Comparison of ENCODE assay signal across 17 cellular contexts in genomic region chr9:112550531-112550930, GRCh38.
"Had no signal": no experiment of that assay in that cellular context is flagged by ENCODE, and none has a peak within 500 bp of the region (broad histone marks: within the 10 kb centered on the region; RNA-seq: fewer than 3 reads in every experiment).

No MANE protein-coding gene starts in this region.

- H3K27ac ChIP-seq: gastroesophageal sphincter, SJSA1, tibial nerve had no signal

- DNase-seq: activated CD4-positive, alpha-beta memory T cell treated with anti-CD3 and anti-CD28 coated beads for 36 hours; activated CD4-positive, alpha-beta T cell treated with anti-CD3 and anti-CD28 coated beads for 1 hour; activated gamma-delta T cell treated with Interleukin-2 at 50 U/mL for 16 hours; activated naive CD8-positive, alpha-beta T cell treated with anti-CD3 and anti-CD28 coated beads, Interleukin-2, amount 10 ng/mL, durations not matched to agents 7 days and 5 days; activated T-cell treated with anti-CD3 and anti-CD28 coated beads, Interleukin-2, amount 50 U/mL, for 48 hours; anterior cingulate cortex; hypothalamus; immature natural killer cell; left ventricle myocardium inferior; posterior cingulate gyrus; right cardiac atrium; T-helper 9 cell had no signal

- H3K27ac Mint-ChIP-seq: activated CD4-positive, alpha-beta memory T cell treated with anti-CD3 and anti-CD28 coated beads for 36 hours; activated naive CD8-positive, alpha-beta T cell treated with anti-CD3 and anti-CD28 coated beads, Interleukin-2, amount 10 ng/mL, durations not matched to agents 7 days and 5 days; stimulated activated memory B cell treated with anti-CD40 and anti-IgM and Interleukin-4, amounts not matched to agents 10 μg/mL and 1 μg/mL and 100 μg/mL, for 72 hours had no signal

- H3K9me3 ChIP-seq: gastroesophageal sphincter, left ventricle myocardium inferior, SJSA1, tibial nerve had no signal

- H3K36me3 ChIP-seq: cardiac muscle cell, gastroesophageal sphincter, left ventricle myocardium inferior, SJSA1, tibial nerve had no signal

- H3K4me3 Mint-ChIP-seq: activated CD4-positive, alpha-beta memory T cell treated with anti-CD3 and anti-CD28 coated beads for 36 hours; activated naive CD8-positive, alpha-beta T cell treated with anti-CD3 and anti-CD28 coated beads, Interleukin-2, amount 10 ng/mL, durations not matched to agents 7 days and 5 days; immature natural killer cell; stimulated activated memory B cell treated with anti-CD40 and anti-IgM and Interleukin-4, amounts not matched to agents 10 μg/mL and 1 μg/mL and 100 μg/mL, for 72 hours had no signal

- H3K4me1 ChIP-seq: gastroesophageal sphincter, SJSA1, tibial nerve had no signal

- H3K9me3 Mint-ChIP-seq: activated CD4-positive, alpha-beta memory T cell treated with anti-CD3 and anti-CD28 coated beads for 36 hours; immature natural killer cell; stimulated activated memory B cell treated with anti-CD40 and anti-IgM and Interleukin-4, amounts not matched to agents 10 μg/mL and 1 μg/mL and 100 μg/mL, for 72 hours had no signal

- H3K27me3 Mint-ChIP-seq: activated CD4-positive, alpha-beta memory T cell treated with anti-CD3 and anti-CD28 coated beads for 36 hours; activated naive CD8-positive, alpha-beta T cell treated with anti-CD3 and anti-CD28 coated beads, Interleukin-2, amount 10 ng/mL, durations not matched to agents 7 days and 5 days; stimulated activated memory B cell treated with anti-CD40 and anti-IgM and Interleukin-4, amounts not matched to agents 10 μg/mL and 1 μg/mL and 100 μg/mL, for 72 hours had no signal

- H3K36me3 Mint-ChIP-seq: activated CD4-positive, alpha-beta memory T cell treated with anti-CD3 and anti-CD28 coated beads for 36 hours; immature natural killer cell; stimulated activated memory B cell treated with anti-CD40 and anti-IgM and Interleukin-4, amounts not matched to agents 10 μg/mL and 1 μg/mL and 100 μg/mL, for 72 hours had no signal

- ATAC-seq: gastroesophageal sphincter; right cardiac atrium; stimulated activated memory B cell treated with anti-CD40 and anti-IgM and Interleukin-4, amounts not matched to agents 10 μg/mL and 1 μg/mL and 100 μg/mL, for 72 hours had no signal

- H3K4me3 ChIP-seq: cardiac muscle cell, gastroesophageal sphincter, left ventricle myocardium inferior, SJSA1, tibial nerve had no signal

- H3K27me3 ChIP-seq: cardiac muscle cell, gastroesophageal sphincter, SJSA1, tibial nerve had no signal
